In the genomic region with DNA sequence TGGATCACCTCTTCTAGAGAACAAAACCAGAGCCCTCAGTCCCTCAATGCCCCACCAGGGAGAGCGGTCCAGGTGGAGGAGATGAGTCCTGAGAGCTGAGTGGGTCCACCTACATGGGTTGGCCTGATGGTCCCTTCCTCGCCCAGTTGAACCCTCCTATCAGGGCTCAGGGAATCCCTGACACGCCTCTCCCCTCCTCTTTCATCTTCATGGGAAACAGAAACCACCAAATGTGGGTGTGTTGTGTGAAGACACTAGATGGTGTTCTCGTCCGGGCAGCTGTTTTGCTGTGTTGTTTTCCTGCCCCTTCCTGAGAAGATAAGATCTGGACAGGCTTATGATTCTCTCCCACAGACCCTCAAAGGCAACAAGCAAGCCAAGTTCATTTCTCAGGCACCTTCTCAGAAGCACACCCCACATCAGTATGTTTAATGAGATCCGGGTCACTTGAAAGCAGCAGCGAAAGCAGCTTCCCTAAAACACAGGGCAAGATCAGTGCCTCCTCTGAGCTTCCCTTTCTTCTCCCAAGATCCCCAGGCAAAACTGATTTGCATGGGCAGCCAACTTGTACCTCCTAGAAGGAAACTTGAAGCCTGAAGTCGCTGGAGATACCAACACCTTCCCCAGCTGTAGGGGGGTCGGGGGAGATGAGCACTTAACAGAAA, we compare ENCODE assay signal across 11 cellular contexts. TPM values are rescaled to one million over a fixed set of nuclear protein-coding genes. Genes with fewer than 3 reads are reported as not detected.
DNase-seq lines count a peak whose midpoint lies in the region; ATAC-seq, FAIRE-seq and TF ChIP-seq lines count a peak whose summit lies in the region.
"Had no signal": no experiment of that assay in that cellular context is flagged by ENCODE, and none has a peak within 500 bp of the region (broad histone marks: within the 10 kb centered on the region; RNA-seq: fewer than 3 reads in every experiment).

No MANE protein-coding gene starts in this region.

- H3K27ac Mint-ChIP-seq in endodermal cell = no peak overlapping the region
- H3K27ac Mint-ChIP-seq in chondrocyte (ENCODE audit: unreplicated experiment) = no peak overlapping the region
- H3K27ac Mint-ChIP-seq: GM23338 had no signal

- intact Hi-C loops in Right ventricle myocardium superior (cut with DNase I) = no loop called here

- no peak overlapping the region for H3K4me3 ChIP-seq in endodermal cell (ENCODE audit: low read length)
- H3K4me3 ChIP-seq: GM23338 had no signal

- DNase-seq in GM18507 (ENCODE audit: extremely low spot score, insufficient read length, low read depth) = peak; percentile 20
- DNase-seq in endodermal cell = peak; percentile 38
- no peak for DNase-seq in Right ventricle myocardium superior
- no peak for DNase-seq in GM19238 (ENCODE audit: insufficient read length, low spot score)
- no peak for DNase-seq in islet precursor cell
- DNase-seq in chondrocyte (ENCODE audit: low spot score) = no peak
- DNase-seq: left colon, NCI-H2029 had no signal

- ATAC-seq in GM21381 (IDR thresholded peaks at IDR 0.05; ENCODE audit: unreplicated experiment) (peak; percentile 30), HG03571 (IDR thresholded peaks at IDR 0.05; ENCODE audit: unreplicated experiment) (peak; percentile 11), Right ventricle myocardium superior (ENCODE audit: poor library complexity) (no peak)
- ATAC-seq: GM23338, left colon had no signal

- no peaks in the 10 kb centered on the region for H3K36me3 ChIP-seq in endodermal cell (ENCODE audit: control insufficient read depth, insufficient read depth, low read length)

- no peak overlapping the region for H3K4me3 Mint-ChIP-seq in endodermal cell
- H3K4me3 Mint-ChIP-seq in chondrocyte (ENCODE audit: unreplicated experiment) = no peak overlapping the region
- H3K4me3 Mint-ChIP-seq: GM23338 had no signal

- 80 to 88% methylated on average over 1 to 9 of the region's 9 CpGs for WGBS in endodermal cell (ENCODE audit: insufficient coverage in 1 of 2, insufficient read length in 1 of 2), 2 experiments

- H3K4me1 ChIP-seq in endodermal cell (ENCODE audit: control insufficient read depth, insufficient read depth, low read length) = no peaks in the 10 kb centered on the region

- no peaks in the 10 kb centered on the region for H3K9me3 ChIP-seq in endodermal cell (ENCODE audit: control insufficient read depth, low read length)

- no peaks in the 10 kb centered on the region for H3K27me3 ChIP-seq in endodermal cell (ENCODE audit: control insufficient read depth, insufficient read depth, low read length, poor library complexity, severe bottlenecking)

- no peak overlapping the region for H3K9ac ChIP-seq in endodermal cell (ENCODE audit: extremely low read depth, low read length, poor library complexity, severe bottlenecking)

- H3K27ac ChIP-seq in endodermal cell (ENCODE audit: low read depth, low read length) = no peak overlapping the region

- H3K27me3 Mint-ChIP-seq in endodermal cell (ENCODE audit: insufficient read depth) (peaks cover 7% of the 10 kb centered on the region), chondrocyte (ENCODE audit: low read depth) (peaks cover 49% of the 10 kb centered on the region)

- H3K36me3 Mint-ChIP-seq in endodermal cell (ENCODE audit: low read depth) (no peaks in the 10 kb centered on the region), chondrocyte (ENCODE audit: low read depth) (no peaks in the 10 kb centered on the region)

- H3K9me3 Mint-ChIP-seq in endodermal cell (no peaks in the 10 kb centered on the region), chondrocyte (ENCODE audit: low read depth) (no peaks in the 10 kb centered on the region)
- H3K9me3 Mint-ChIP-seq: GM23338 had no signal

- TF ChIP-seq CTCF in endodermal cell (conservative IDR thresholded peaks at IDR 0.05) (no peak), chondrocyte (IDR thresholded peaks at IDR 0.05) (no peak)

- FAIRE-seq in GM18507 (lab: Jason Lieb, UNC) = peak; percentile 99

- H3K4me1 Mint-ChIP-seq in endodermal cell = peaks cover 9% of the 10 kb centered on the region
- H3K4me1 Mint-ChIP-seq in chondrocyte (ENCODE audit: low read depth) = peaks cover 4% of the 10 kb centered on the region

RNA-seq across cellular contexts. Expression of gene POU2AF1, which starts 35.3 kb away (rescaled TPM):
- total RNA-seq in endodermal cell (under 1 TPM; 0.46 to 0.77 TPM), Right ventricle myocardium superior (0.27 TPM), chondrocyte (not detected in 3 replicates)
- polyA plus RNA-seq in endodermal cell (2013, experiment 1 of 2) = not detected
- polyA plus RNA-seq in endodermal cell (2013, experiment 2 of 2) = not detected
- total RNA-seq: GM23338 had no signal
- polyA plus RNA-seq: GM23338 had no signal

Comparison
In these comparisons a context has a peak if more than half of its experiments do, and no peak if none do; other contexts are left out.
1. DNase-seq: peak in GM18507 (single experiment) and endodermal cell (single experiment); none in Right ventricle myocardium superior (single experiment), GM19238 (single experiment), islet precursor cell (single experiment) and chondrocyte (single experiment).